ENCODE assay signal across 19 cellular contexts in the genomic region with DNA sequence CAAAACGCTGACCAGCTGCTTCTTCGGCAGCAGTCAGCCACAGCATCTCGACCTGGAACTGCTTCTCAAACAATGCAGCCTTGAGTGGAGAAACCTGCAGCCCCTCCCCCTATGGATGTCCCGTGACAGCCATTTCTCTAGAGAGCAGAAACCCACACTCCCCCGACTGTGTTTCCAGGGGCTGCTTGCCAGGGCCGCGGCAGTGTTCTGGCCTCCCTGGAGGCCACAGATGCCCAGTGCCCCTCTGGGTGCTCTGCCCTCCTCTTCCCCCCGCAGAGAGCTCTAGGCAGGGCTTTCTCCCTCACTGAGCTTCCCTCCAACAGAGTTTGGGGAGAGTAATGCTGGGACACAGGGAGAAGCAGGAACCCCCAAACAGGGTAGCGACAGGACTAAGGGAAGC.
"Had no signal": no experiment of that assay in that cellular context is flagged by ENCODE, and none has a peak within 500 bp of the region (broad histone marks: within the 10 kb centered on the region; RNA-seq: fewer than 3 reads in every experiment).

No MANE protein-coding gene starts in this region.

- DNase-seq: colonic mucosa; dermis blood vessel endothelial cell; foreskin melanocyte; hippocampal formation; left colon; left ventricle myocardium superior; mesendoderm; naive B cell; ovary; right cardiac atrium; small intestine; stimulated activated CD4-positive, alpha-beta T cell treated with anti-CD3 and anti-CD28 coated beads, Interleukin-12 subunit alpha, Interleukin-12 subunit beta, amount 100 ng/mL, for 4 hours; stimulated activated naive CD4-positive, alpha-beta T cell; stomach; substantia nigra; transverse colon had no signal

- H3K4me3 ChIP-seq: colonic mucosa, lung, ovary, stomach, thoracic aorta, transverse colon had no signal

- H3K27ac Mint-ChIP-seq: naive B cell, nephron had no signal

- H3K4me3 Mint-ChIP-seq: naive B cell, nephron had no signal

- H3K4me1 ChIP-seq: colonic mucosa, transverse colon had no signal

- H3K36me3 Mint-ChIP-seq: naive B cell had no signal

- H3K36me3 ChIP-seq: colonic mucosa, ovary, stomach, thoracic aorta, transverse colon had no signal

- H3K4me1 Mint-ChIP-seq: naive B cell, nephron had no signal

- H3K27ac ChIP-seq: colonic mucosa, ovary, stomach, thoracic aorta, transverse colon had no signal

- ATAC-seq: left colon, left ventricle myocardium superior, right cardiac atrium had no signal

- H3K9me3 ChIP-seq: colonic mucosa, ovary, thoracic aorta had no signal

- H3K27me3 ChIP-seq: colonic mucosa, ovary, stomach, transverse colon had no signal
